1 cellular context compared by ENCODE assay signal in genomic region chr19:11361771-11362731, GRCh38.
TF ChIP-seq lines count a peak whose summit lies in the region.

No MANE protein-coding gene starts in this region.

TF ChIP-seq in HCT116, 20 proteins besides CTCF, POLR2A, EP300 and RAD21 (continued from another document):
- TF ChIP-seq ZBTB33 (IDR thresholded peaks at IDR 0.05; ENCODE audit: extremely low read depth, insufficient replicate concordance, low read length) (no peak), FOSL1 (IDR thresholded peaks at IDR 0.05; ENCODE audit: low read depth) (no peak), ZNF274 (IDR thresholded peaks at IDR 0.05; ENCODE audit: low read depth, low read length) (no peak), ZFX (IDR thresholded peaks at IDR 0.05) (no peak), CEBPB (IDR thresholded peaks at IDR 0.05; ENCODE audit: low read depth) (no peak), JUND (IDR thresholded peaks at IDR 0.05) (no peak), CBX3 (IDR thresholded peaks at IDR 0.05; ENCODE audit: low read depth) (no peak)
